Comparison of ENCODE assay signal across 15 cellular contexts in the genomic region with DNA sequence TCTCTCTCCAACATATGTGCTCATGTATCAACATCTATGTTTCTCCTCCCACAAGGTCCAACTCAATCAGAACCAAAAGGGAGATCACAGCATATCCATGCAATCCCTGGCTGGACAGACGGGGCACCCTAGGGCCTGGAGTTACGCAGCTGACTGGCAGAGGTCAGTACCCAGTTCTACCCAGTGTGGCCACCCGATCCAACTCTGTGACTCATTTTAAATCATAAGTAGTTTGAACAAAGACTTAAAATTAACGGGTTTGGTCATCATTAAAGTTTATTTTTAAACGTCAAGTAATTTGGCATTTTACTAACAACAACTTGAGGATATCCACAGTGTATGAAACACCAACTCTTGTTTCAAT. TPM values are rescaled to one million over a fixed set of nuclear protein-coding genes. Genes with fewer than 3 reads are reported as not detected.
A peak's percentile ranks its signal among the peaks of the same experiment; 100 is the strongest.
DNase-seq lines count a peak whose midpoint lies in the region; ATAC-seq and TF ChIP-seq lines count a peak whose summit lies in the region.
"Had no signal": no experiment of that assay in that cellular context is flagged by ENCODE, and none has a peak within 500 bp of the region (broad histone marks: within the 10 kb centered on the region; RNA-seq: fewer than 3 reads in every experiment).

No MANE protein-coding gene starts in this region.

- intact Hi-C loops in right cardiac atrium (cut with DNase I) = no loop called here
- intact Hi-C loops in gastrocnemius medialis (cut with DNase I; ENCODE audit: low total_unique reads) = no loop called here

- H3K9ac ChIP-seq in adipocyte (ENCODE audit: low read length) = no peak overlapping the region
- H3K9ac ChIP-seq: KMS-11 had no signal

- peaks cover 3% of the 10 kb centered on the region for H3K27me3 Mint-ChIP-seq in nephron progenitor cell (ENCODE audit: low read depth, poor library complexity)

- H3K4me1 ChIP-seq in adipocyte (ENCODE audit: control insufficient read depth, insufficient read depth, low read length) = peaks cover 20% of the 10 kb centered on the region
- H3K4me1 ChIP-seq in right cardiac atrium (ENCODE audit: control insufficient read depth, insufficient read depth, low read length) = peaks cover 4% of the 10 kb centered on the region
- peaks cover 9 to 22% of the 10 kb centered on the region in 2 donors for H3K4me1 ChIP-seq in gastrocnemius medialis

- peak; percentile 64 to 67 for ATAC-seq in right cardiac atrium
- peak; percentile 64 to 88 for ATAC-seq in gastrocnemius medialis
- ATAC-seq in GM21619 (IDR thresholded peaks at IDR 0.05; ENCODE audit: unreplicated experiment) = no peak
- ATAC-seq: activated CD4-positive, CD25-positive, alpha-beta regulatory T cell treated with anti-CD3 and anti-CD28 coated beads, Interleukin-2, amount 50 U/mL, for 24 hours; activated T-cell treated with anti-CD3 and anti-CD28 coated beads, Interleukin-2, amount 50 U/mL, for 72 hours had no signal

- H3K27ac ChIP-seq in right cardiac atrium (ENCODE audit: low read length) (no peak overlapping the region), gastrocnemius medialis (peak overlapping the region in 3 of 4 donors; percentile 32 to 56 (median 44)), WERI-Rb-1 (no peak overlapping the region)
- H3K27ac ChIP-seq: KMS-11, ovary had no signal

- 69% methylated on average over 5 of the region's 5 CpGs for WGBS in right cardiac atrium

- H3K4me3 Mint-ChIP-seq in nephron progenitor cell = no peak overlapping the region
- H3K4me3 Mint-ChIP-seq: activated T-cell treated with anti-CD3 and anti-CD28 coated beads, Interleukin-2, amount 50 U/mL, for 72 hours had no signal

- peaks cover 5% of the 10 kb centered on the region for H3K4me1 Mint-ChIP-seq in nephron progenitor cell

- H3K27me3 ChIP-seq in adipocyte (replicated peaks; ENCODE audit: control insufficient read depth, insufficient read depth, low read length) (no peaks in the 10 kb centered on the region), right cardiac atrium (ENCODE audit: control insufficient read depth, insufficient read depth) (no peaks in the 10 kb centered on the region), gastrocnemius medialis (no peaks in the 10 kb centered on the region), WERI-Rb-1 (ENCODE audit: insufficient read depth, low read depth, severe bottlenecking) (no peaks in the 10 kb centered on the region)
- H3K27me3 ChIP-seq: esophagus squamous epithelium, ovary, upper lobe of left lung had no signal

- peaks cover 4% of the 10 kb centered on the region for H3K9me3 Mint-ChIP-seq in nephron progenitor cell
- H3K9me3 Mint-ChIP-seq: activated T-cell treated with anti-CD3 and anti-CD28 coated beads, Interleukin-2, amount 50 U/mL, for 72 hours had no signal

- TF ChIP-seq POLR2A in gastrocnemius medialis (IDR thresholded peaks at IDR 0.05) = no peak

- H3K4me3 ChIP-seq in adipocyte (ENCODE audit: low read length) (peak overlapping the region; percentile 35), right cardiac atrium (ENCODE audit: low read length) (no peak overlapping the region), gastrocnemius medialis (peak overlapping the region in 2 of 4 donors; percentile 8 to 21), WERI-Rb-1 (ENCODE audit: low read depth, low read length) (no peak overlapping the region)
- H3K4me3 ChIP-seq: esophagus squamous epithelium, ovary, upper lobe of left lung had no signal

- H3K9me3 ChIP-seq in adipocyte (ENCODE audit: control insufficient read depth, low read length) = no peaks in the 10 kb centered on the region
- no peaks in the 10 kb centered on the region for H3K9me3 ChIP-seq in right cardiac atrium (ENCODE audit: control insufficient read depth, low read length)
- H3K9me3 ChIP-seq in gastrocnemius medialis = no peaks in the 10 kb centered on the region
- no peaks in the 10 kb centered on the region for H3K9me3 ChIP-seq in WERI-Rb-1 (ENCODE audit: severe bottlenecking)
- H3K9me3 ChIP-seq: esophagus squamous epithelium, ovary, upper lobe of left lung had no signal

- in situ Hi-C loops in gastrocnemius medialis (cut with MboI; ENCODE audit: low sequenced_read_pairs in 4 of 4) = no loop called here

- no peak for TF ChIP-seq CTCF in gastrocnemius medialis (IDR thresholded peaks at IDR 0.05 in 4 of 5, conservative IDR thresholded peaks at IDR 0.05 in 1 of 5)
- TF ChIP-seq CTCF in WERI-Rb-1 (IDR thresholded peaks at IDR 0.05; ENCODE audit: low read depth, low read length) = no peak
- TF ChIP-seq CTCF in nephron progenitor cell (IDR thresholded peaks at IDR 0.05) = no peak

- H3K27ac Mint-ChIP-seq in nephron progenitor cell = no peak overlapping the region
- H3K27ac Mint-ChIP-seq: activated T-cell treated with anti-CD3 and anti-CD28 coated beads, Interleukin-2, amount 50 U/mL, for 72 hours had no signal

- DNase-seq in GM03348 (ENCODE audit: low spot score) = peak; percentile 22
- no peak for DNase-seq in adipocyte (ENCODE audit: low read depth)
- DNase-seq in right cardiac atrium = peak in 1 of 3 donors; percentile 21
- DNase-seq in gastrocnemius medialis = peak in 1 of 2 donors; percentile 45
- DNase-seq in DMS79 (lab: John Stamatoyannopoulos, UW) = no peak
- DNase-seq in WERI-Rb-1 = no peak
- no peak for DNase-seq in nephron progenitor cell
- DNase-seq: activated T-cell treated with anti-CD3 and anti-CD28 coated beads, Interleukin-2, amount 50 U/mL, for 72 hours; esophagus squamous epithelium; H7; ovary; upper lobe of left lung had no signal

- no peaks in the 10 kb centered on the region for H3K36me3 ChIP-seq in adipocyte (ENCODE audit: control insufficient read depth, insufficient read depth, low read length, severe bottlenecking)
- H3K36me3 ChIP-seq in gastrocnemius medialis = no peaks in the 10 kb centered on the region
- no peaks in the 10 kb centered on the region for H3K36me3 ChIP-seq in WERI-Rb-1
- H3K36me3 ChIP-seq: esophagus squamous epithelium, ovary, upper lobe of left lung had no signal

- no peaks in the 10 kb centered on the region for H3K36me3 Mint-ChIP-seq in nephron progenitor cell (ENCODE audit: low read depth)

RNA-seq across cellular contexts. Expression of a gene that starts 59.5 kb away (rescaled TPM):
- total RNA-seq in right cardiac atrium (10 to 100 TPM; 36.6 to 46.2 (median 39.6) TPM), gastrocnemius medialis (10 to 100 TPM; 14.3 to 20.5 (median 14.5) TPM)
- 12.7 TPM for polyA plus RNA-seq in right cardiac atrium

Comparison
In these comparisons a context has a peak if more than half of its experiments do, and no peak if none do; other contexts are left out.
1. H3K27ac ChIP-seq: peak in gastrocnemius medialis (3 of 4); none in right cardiac atrium (single experiment) and WERI-Rb-1 (single experiment).